Comparison of ENCODE assay signal across 1 cellular context in genomic region chr17:81584771-81585170, GRCh38. TPM values are rescaled to one million over a fixed set of nuclear protein-coding genes. Genes with fewer than 3 reads are reported as not detected.
"Had no signal": no experiment of that assay in that cellular context is flagged by ENCODE, and none has a peak within 500 bp of the region (broad histone marks: within the 10 kb centered on the region; RNA-seq: fewer than 3 reads in every experiment).

No MANE protein-coding gene starts in this region.

RNA-seq across cellular contexts. Expression of gene TSPAN10, which starts 52.2 kb away (rescaled TPM):
- total RNA-seq: ascending aorta had no signal

RNA-seq across cellular contexts. Expression of gene FSCN2, which starts 56.6 kb away (rescaled TPM):
- total RNA-seq: ascending aorta had no signal
